11 cellular contexts compared by ENCODE assay signal in genomic region chr9:109253637-109254284, GRCh38.
DNase-seq lines count a peak whose midpoint lies in the region; ATAC-seq, FAIRE-seq and TF ChIP-seq lines count a peak whose summit lies in the region.
"Had no signal": no experiment of that assay in that cellular context is flagged by ENCODE, and none has a peak within 500 bp of the region (broad histone marks: within the 10 kb centered on the region; RNA-seq: fewer than 3 reads in every experiment).

No MANE protein-coding gene starts in this region.

- no peaks in the 10 kb centered on the region for H3K27me3 ChIP-seq in dorsolateral prefrontal cortex
- H3K27me3 ChIP-seq: transverse colon had no signal

- no peak overlapping the region for H3K4me3 ChIP-seq in astrocyte of the spinal cord (ENCODE audit: low read depth, low read length)
- no peak overlapping the region for H3K4me3 ChIP-seq in dorsolateral prefrontal cortex
- H3K4me3 ChIP-seq: SK-N-MC, transverse colon had no signal

- TF ChIP-seq CTCF in astrocyte of the spinal cord (IDR thresholded peaks at IDR 0.05; ENCODE audit: low read depth, low read length) (no peak), dorsolateral prefrontal cortex (IDR thresholded peaks at IDR 0.05 in 54 of 56, conservative IDR thresholded peaks at IDR 0.05 in 2 of 56; ENCODE audit: low read depth in 1 of 56, partially characterized antibody in 56 of 56) (no peak)

- intact Hi-C loops in dorsolateral prefrontal cortex (cut with DNase I): loop anchor here in 1 of 2 donors (10.0 kb wide), 1 partner anchor 221 kb away; no protein-coding TSS in a partner anchor

- H3K27ac ChIP-seq in dorsolateral prefrontal cortex: no peak overlapping the region
- H3K27ac ChIP-seq: SK-N-MC had no signal

- ATAC-seq in HG03097 (IDR thresholded peaks at IDR 0.05; ENCODE audit: low FRiP score, unreplicated experiment): no peak

- FAIRE-seq in HTR-8/SVneo (lab: Jason Lieb, UNC): no peak

- in situ Hi-C loops in astrocyte of the spinal cord (cut with HindIII; ENCODE audit: low sequenced_read_pairs): no loop called here

- DNase-seq in A172 (ENCODE audit: low spot score): peak; percentile 86
- peak; percentile 38 for DNase-seq in HPDE6-E6E7 (ENCODE audit: extremely low spot score)
- DNase-seq in astrocyte of the spinal cord (ENCODE audit: low read depth, low spot score): peak; percentile 77
- DNase-seq in kidney tubule cell (ENCODE audit: low spot score): peak; percentile 90
- no peak for DNase-seq in HTR-8/SVneo (ENCODE audit: insufficient read length, low spot score)
- no peak for DNase-seq in dorsolateral prefrontal cortex
- DNase-seq in NOMO-1 treated with DMSO at 0.1 percent for 48 hours (lab: John Stamatoyannopoulos, UW; ENCODE audit: unreplicated experiment): no peak
- DNase-seq: C1 segment of cervical spinal cord, transverse colon had no signal

Comparison
In these comparisons a context has a peak if more than half of its experiments do, and no peak if none do; other contexts are left out.
1. DNase-seq: peak in A172 (single experiment), HPDE6-E6E7 (single experiment), astrocyte of the spinal cord (single experiment) and kidney tubule cell (single experiment); none in HTR-8/SVneo (single experiment), dorsolateral prefrontal cortex (0 of 10) and NOMO-1 treated with DMSO at 0.1 percent for 48 hours (single experiment).